In genomic region chr15:101793981-101794380, GRCh38 we compare ENCODE assay signal across 24 cellular contexts. TPM values are rescaled to one million over a fixed set of nuclear protein-coding genes. Genes with fewer than 3 reads are reported as not detected.
"Had no signal": no experiment of that assay in that cellular context is flagged by ENCODE, and none has a peak within 500 bp of the region (broad histone marks: within the 10 kb centered on the region; RNA-seq: fewer than 3 reads in every experiment).

No MANE protein-coding gene starts in this region.

RNA-seq across cellular contexts. Expression of gene OR4F6, which starts 9.3 kb away (rescaled TPM):
- total RNA-seq: activated CD4-positive, alpha-beta memory T cell treated with anti-CD3 and anti-CD28 coated beads for 36 hours; activated CD4-positive, alpha-beta T cell treated with anti-CD3 and anti-CD28 coated beads for 36 hours; activated CD4-positive, alpha-beta T cell treated with anti-CD3 and anti-CD28 coated beads, Interleukin-2, amount 10 ng/mL, durations not matched to agents 24 days and 14 days; activated CD8-positive, alpha-beta memory T cell treated with anti-CD3 and anti-CD28 coated beads for 36 hours; activated CD8-positive, alpha-beta memory T cell treated with anti-CD3 and anti-CD28 coated beads, Interleukin-2, amount 10 ng/mL, durations not matched to agents 7 days and 5 days; activated CD8-positive, alpha-beta T cell treated with anti-CD3 and anti-CD28 coated beads, Interleukin-2, amount 10 ng/mL, durations not matched to agents 7 days and 5 days; activated naive CD4-positive, alpha-beta T cell treated with anti-CD3 and anti-CD28 coated beads for 36 hours; activated naive CD8-positive, alpha-beta T cell treated with anti-CD3 and anti-CD28 coated beads for 36 hours; activated T-helper 1 cell treated with anti-CD3 and anti-CD28 coated beads, Interleukin-12 subunit alpha, Interleukin-12 subunit beta, Interleukin-2, Interleukin-4 antibody, amounts not matched to agents 30 ng/mL and 10 ng/mL and 1 ng/mL, durations not matched to agents 14 hours and 24 hours and 36 hours; activated T-helper 2 cell treated with anti-CD3 and anti-CD28 coated beads, Interferon-gamma antibody, Interleukin-2, Interleukin-4, amounts not matched to agents 10 μg/mL and 5 μg/mL and 100 μg/mL, durations not matched to agents 14 hours and 24 hours and 36 hours; adrenal gland; aorta; breast epithelium; cardiac muscle cell; colonic mucosa; dermis microvascular lymphatic vessel endothelial cell; endothelial cell of umbilical vein; esophagus squamous epithelium; fibroblast of lung; fibroblast of villous mesenchyme; gastroesophageal sphincter; glomerular endothelial cell; heart right ventricle; hepatocyte had no signal

RNA-seq across cellular contexts. Expression of gene OR4F15, which starts 18.0 kb away (rescaled TPM):
- total RNA-seq: activated CD4-positive, alpha-beta memory T cell treated with anti-CD3 and anti-CD28 coated beads for 36 hours; activated CD4-positive, alpha-beta T cell treated with anti-CD3 and anti-CD28 coated beads for 36 hours; activated CD4-positive, alpha-beta T cell treated with anti-CD3 and anti-CD28 coated beads, Interleukin-2, amount 10 ng/mL, durations not matched to agents 24 days and 14 days; activated CD8-positive, alpha-beta memory T cell treated with anti-CD3 and anti-CD28 coated beads for 36 hours; activated CD8-positive, alpha-beta memory T cell treated with anti-CD3 and anti-CD28 coated beads, Interleukin-2, amount 10 ng/mL, durations not matched to agents 7 days and 5 days; activated CD8-positive, alpha-beta T cell treated with anti-CD3 and anti-CD28 coated beads, Interleukin-2, amount 10 ng/mL, durations not matched to agents 7 days and 5 days; activated naive CD4-positive, alpha-beta T cell treated with anti-CD3 and anti-CD28 coated beads for 36 hours; activated naive CD8-positive, alpha-beta T cell treated with anti-CD3 and anti-CD28 coated beads for 36 hours; activated T-helper 1 cell treated with anti-CD3 and anti-CD28 coated beads, Interleukin-12 subunit alpha, Interleukin-12 subunit beta, Interleukin-2, Interleukin-4 antibody, amounts not matched to agents 30 ng/mL and 10 ng/mL and 1 ng/mL, durations not matched to agents 14 hours and 24 hours and 36 hours; activated T-helper 2 cell treated with anti-CD3 and anti-CD28 coated beads, Interferon-gamma antibody, Interleukin-2, Interleukin-4, amounts not matched to agents 10 μg/mL and 5 μg/mL and 100 μg/mL, durations not matched to agents 14 hours and 24 hours and 36 hours; adrenal gland; aorta; breast epithelium; cardiac muscle cell; colonic mucosa; dermis microvascular lymphatic vessel endothelial cell; endothelial cell of umbilical vein; fibroblast of villous mesenchyme; gastroesophageal sphincter; glomerular endothelial cell; heart right ventricle; hepatocyte had no signal
